ENCODE assay signal across 28 cellular contexts in the genomic region with DNA sequence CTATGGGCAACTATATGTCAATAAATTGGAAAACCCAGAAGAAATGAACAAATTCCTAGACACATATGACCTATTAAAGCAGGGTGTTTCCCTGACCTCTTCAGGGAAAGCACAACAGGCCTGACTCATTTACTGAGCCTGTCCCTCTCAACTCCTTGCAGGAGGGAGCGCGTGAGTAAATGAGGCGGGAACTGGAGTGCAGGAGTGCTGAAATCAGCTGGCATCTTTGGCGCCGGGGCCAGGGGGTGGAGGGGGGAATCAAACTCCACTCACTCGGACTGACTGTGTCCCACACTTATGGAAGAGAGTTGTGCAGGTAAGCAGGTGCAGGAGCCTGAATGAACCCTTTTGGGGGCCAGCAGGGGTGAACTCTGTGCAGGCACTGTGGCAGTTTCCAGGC.
"Had no signal": no experiment of that assay in that cellular context is flagged by ENCODE, and none has a peak within 500 bp of the region (broad histone marks: within the 10 kb centered on the region; RNA-seq: fewer than 3 reads in every experiment).

No MANE protein-coding gene starts in this region.

- DNase-seq: activated CD4-positive, alpha-beta memory T cell treated with anti-CD3 and anti-CD28 coated beads for 36 hours; activated CD4-positive, alpha-beta T cell treated with anti-CD3 and anti-CD28 coated beads, Interleukin-2, amount 10 ng/mL, durations not matched to agents 24 days and 14 days; activated CD8-positive, alpha-beta memory T cell treated with anti-CD3 and anti-CD28 coated beads, Interleukin-2, amount 50 U/mL, for 4 hours; activated T-cell treated with anti-CD3 and anti-CD28 coated beads, Interleukin-2, amount 50 U/mL, for 1 hour; anterior cingulate cortex; body of pancreas; dorsolateral prefrontal cortex; effector memory CD4-positive, alpha-beta T cell; islet precursor cell; left cardiac atrium; natural killer cell; right lobe of liver; stimulated activated CD4-positive, alpha-beta T cell treated with anti-CD3 and anti-CD28 coated beads, Interleukin-2, amount 100 ng/mL, for 48 hours; substantia nigra; SW 1271; T-helper 9 cell; uterus; WERI-Rb-1 had no signal

- ATAC-seq: activated CD4-positive, CD25-positive, alpha-beta regulatory T cell treated with anti-CD3 and anti-CD28 coated beads, Interleukin-2, amount 50 U/mL, for 24 hours; activated naive CD4-positive, alpha-beta T cell treated with anti-CD3 and anti-CD28 coated beads, Interleukin-2, amount 50 U/mL, for 72 hours; body of pancreas; esophagus mucosa; left cardiac atrium; natural killer cell; right lobe of liver had no signal

- FAIRE-seq: TTC549 had no signal

- H3K4me1 Mint-ChIP-seq: activated CD4-positive, alpha-beta T cell treated with anti-CD3 and anti-CD28 coated beads, Interleukin-2, amount 10 ng/mL, durations not matched to agents 24 days and 14 days; memory B cell; natural killer cell had no signal

- H3K4me3 ChIP-seq: body of pancreas, coronary artery, dorsolateral prefrontal cortex, right lobe of liver, uterus had no signal

- H3K27me3 Mint-ChIP-seq: activated CD4-positive, alpha-beta memory T cell treated with anti-CD3 and anti-CD28 coated beads for 36 hours; activated CD4-positive, alpha-beta T cell treated with anti-CD3 and anti-CD28 coated beads, Interleukin-2, amount 10 ng/mL, durations not matched to agents 24 days and 14 days; memory B cell; stimulated activated naive CD8-positive, alpha-beta T cell treated with anti-CD3 and anti-CD28 coated beads, Interleukin-15, Interleukin-2, amounts not matched to agents 100 ng/mL and 50 ng/mL, for 24 hours; type B pancreatic cell had no signal

- H3K36me3 Mint-ChIP-seq: activated CD4-positive, alpha-beta memory T cell treated with anti-CD3 and anti-CD28 coated beads for 36 hours; memory B cell; type B pancreatic cell had no signal

- H3K27ac Mint-ChIP-seq: activated CD4-positive, alpha-beta memory T cell treated with anti-CD3 and anti-CD28 coated beads for 36 hours; activated CD4-positive, alpha-beta T cell treated with anti-CD3 and anti-CD28 coated beads, Interleukin-2, amount 10 ng/mL, durations not matched to agents 24 days and 14 days; activated naive CD4-positive, alpha-beta T cell treated with anti-CD3 and anti-CD28 coated beads, Interleukin-2, amount 50 U/mL, for 72 hours; activated T-helper 1 cell treated with anti-CD3 and anti-CD28 coated beads, Interleukin-12 subunit alpha, Interleukin-12 subunit beta, Interleukin-2, Interleukin-4 antibody, amounts not matched to agents 30 ng/mL and 10 ng/mL and 1 ng/mL, durations not matched to agents 14 hours and 24 hours and 36 hours; memory B cell; natural killer cell; stimulated activated naive CD8-positive, alpha-beta T cell treated with anti-CD3 and anti-CD28 coated beads, Interleukin-15, Interleukin-2, amounts not matched to agents 100 ng/mL and 50 ng/mL, for 24 hours; T-helper 1 cell treated with Interleukin-12 subunit alpha and Interleukin-12 subunit beta and Interleukin-4 antibody, amounts not matched to agents 30 μg/mL and 1 μg/mL, for 36 hours; type B pancreatic cell had no signal

- H3K4me3 Mint-ChIP-seq: activated CD4-positive, alpha-beta memory T cell treated with anti-CD3 and anti-CD28 coated beads for 36 hours; activated CD4-positive, alpha-beta T cell treated with anti-CD3 and anti-CD28 coated beads, Interleukin-2, amount 10 ng/mL, durations not matched to agents 24 days and 14 days; activated T-helper 1 cell treated with anti-CD3 and anti-CD28 coated beads, Interleukin-12 subunit alpha, Interleukin-12 subunit beta, Interleukin-2, Interleukin-4 antibody, amounts not matched to agents 30 ng/mL and 10 ng/mL and 1 ng/mL, durations not matched to agents 14 hours and 24 hours and 36 hours; memory B cell; natural killer cell; stimulated activated naive CD8-positive, alpha-beta T cell treated with anti-CD3 and anti-CD28 coated beads, Interleukin-15, Interleukin-2, amounts not matched to agents 100 ng/mL and 50 ng/mL, for 24 hours; T-helper 1 cell treated with Interleukin-12 subunit alpha and Interleukin-12 subunit beta and Interleukin-4 antibody, amounts not matched to agents 30 μg/mL and 1 μg/mL, for 36 hours; type B pancreatic cell had no signal

- H3K9me3 Mint-ChIP-seq: activated CD4-positive, alpha-beta T cell treated with anti-CD3 and anti-CD28 coated beads, Interleukin-2, amount 10 ng/mL, durations not matched to agents 24 days and 14 days; activated T-helper 1 cell treated with anti-CD3 and anti-CD28 coated beads, Interleukin-12 subunit alpha, Interleukin-12 subunit beta, Interleukin-2, Interleukin-4 antibody, amounts not matched to agents 30 ng/mL and 10 ng/mL and 1 ng/mL, durations not matched to agents 14 hours and 24 hours and 36 hours; stimulated activated naive CD8-positive, alpha-beta T cell treated with anti-CD3 and anti-CD28 coated beads, Interleukin-15, Interleukin-2, amounts not matched to agents 100 ng/mL and 50 ng/mL, for 24 hours; T-helper 1 cell treated with Interleukin-12 subunit alpha and Interleukin-12 subunit beta and Interleukin-4 antibody, amounts not matched to agents 30 μg/mL and 1 μg/mL, for 36 hours had no signal
